8 cellular contexts compared by ENCODE assay signal in the genomic region with DNA sequence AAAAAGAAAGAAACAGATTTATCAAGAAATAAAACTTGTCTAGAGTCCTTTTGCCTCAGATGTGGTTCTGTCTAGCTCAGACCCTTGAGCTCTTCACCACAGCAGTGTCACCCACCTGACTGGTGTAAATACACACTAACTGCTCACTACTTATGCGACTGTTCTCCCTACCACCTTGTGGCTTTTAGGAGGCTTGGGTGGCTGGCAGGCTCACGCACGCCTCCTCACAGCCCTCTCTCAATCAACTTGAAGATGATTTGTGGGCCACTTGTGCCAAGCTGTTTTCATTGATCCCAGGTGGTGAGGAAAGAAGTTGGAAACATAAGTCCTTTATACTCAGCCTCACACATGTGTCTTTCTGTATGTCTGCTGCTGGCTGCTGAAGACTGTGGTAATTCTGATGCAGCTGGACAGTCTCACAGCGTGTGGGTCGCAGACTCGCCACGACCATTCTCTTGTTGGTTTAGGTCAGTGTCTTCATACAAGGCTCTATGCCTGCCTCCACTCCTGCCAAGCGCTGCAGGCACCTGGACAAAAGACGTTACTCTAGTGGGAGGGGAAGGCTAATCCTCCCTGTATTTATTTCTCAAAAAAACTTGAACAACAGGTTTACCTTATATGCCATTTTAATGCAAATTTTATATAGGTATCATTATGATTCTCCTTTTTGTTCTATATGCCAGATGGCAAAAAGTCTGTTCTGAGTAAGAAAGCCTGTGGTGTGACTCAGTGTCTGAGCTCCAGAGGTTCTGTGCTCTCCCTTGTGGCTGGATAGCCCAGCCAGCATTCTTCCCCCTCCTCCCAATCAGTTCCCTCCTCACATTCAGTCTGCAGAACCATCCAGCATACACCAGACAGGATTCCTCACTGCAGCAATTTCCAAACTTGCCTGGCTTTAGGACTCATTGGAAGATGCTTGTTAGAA.
DNase-seq lines count a peak whose midpoint lies in the region; ATAC-seq and TF ChIP-seq lines count a peak whose summit lies in the region.

No MANE protein-coding gene starts in this region.

- peaks cover 34% of the 10 kb centered on the region for H3K4me1 ChIP-seq in colonic mucosa

- H3K36me3 Mint-ChIP-seq in activated CD4-positive, alpha-beta T cell treated with anti-CD3 and anti-CD28 coated beads for 36 hours (ENCODE audit: low read depth) = peaks cover 5% of the 10 kb centered on the region
- no peaks in the 10 kb centered on the region for H3K36me3 Mint-ChIP-seq in nephron (ENCODE audit: low read depth)

- intact Hi-C loops in activated CD4-positive, alpha-beta T cell treated with anti-CD3 and anti-CD28 coated beads for 36 hours (cut with DNase I, micrococcal nuclease) = loop anchor here (1.0 to 5.0 kb wide), 5 partner anchors 23 to 113 kb away; no protein-coding TSS in a partner anchor
- intact Hi-C loops in colonic mucosa (cut with DNase I) = no loop called here

- peaks cover 64% of the 10 kb centered on the region for H3K4me1 Mint-ChIP-seq in activated CD4-positive, alpha-beta T cell treated with anti-CD3 and anti-CD28 coated beads for 36 hours
- H3K4me1 Mint-ChIP-seq in nephron = peaks cover 54% of the 10 kb centered on the region

- no peak overlapping the region for H3K4me3 ChIP-seq in colonic mucosa

- H3K36me3 ChIP-seq in colonic mucosa = no peaks in the 10 kb centered on the region

- peak overlapping the region; percentile 86 for H3K27ac Mint-ChIP-seq in activated CD4-positive, alpha-beta T cell treated with anti-CD3 and anti-CD28 coated beads for 36 hours
- H3K27ac Mint-ChIP-seq in nephron = peak overlapping the region; percentile 62 to 81 (median 74)

- POLR2A ChIA-PET in activated CD4-positive, alpha-beta T cell treated with anti-CD3 and anti-CD28 coated beads for 36 hours (lab: Charles Lee) = interaction anchor here (0.8 to 1.1 kb wide), 3 partner anchors 12 to 115 kb away, joined by 3 to 5 read pairs (median 3); no protein-coding TSS in a partner anchor

- no peaks in the 10 kb centered on the region for H3K27me3 Mint-ChIP-seq in activated CD4-positive, alpha-beta T cell treated with anti-CD3 and anti-CD28 coated beads for 36 hours
- no peaks in the 10 kb centered on the region for H3K27me3 Mint-ChIP-seq in nephron (ENCODE audit: low read depth)

- H3K9me3 ChIP-seq in colonic mucosa = no peaks in the 10 kb centered on the region

- no peaks in the 10 kb centered on the region for H3K27me3 ChIP-seq in colonic mucosa

- peak overlapping the region; percentile 61 for H3K27ac ChIP-seq in colonic mucosa

- TF ChIP-seq CTCF in colonic mucosa (IDR thresholded peaks at IDR 0.05) = no peak
- TF ChIP-seq CTCF in nephron (IDR thresholded peaks at IDR 0.05; ENCODE audit: unreplicated experiment in 3 of 3) = no peak

- peak; percentile 59 for DNase-seq in activated CD4-positive, alpha-beta T cell treated with anti-CD3 and anti-CD28 coated beads for 36 hours
- DNase-seq in activated CD4-positive, alpha-beta T cell treated with anti-CD3 and anti-CD28 coated beads, Interleukin-2, amount 50 U/mL, for 4 hours = no peak
- peak; percentile 39 to 40 for DNase-seq in NCI-H526 (lab: John Stamatoyannopoulos, UW)
- no peak for DNase-seq in colonic mucosa
- DNase-seq in ecto neural progenitor cell (ENCODE audit: low spot score) = no peak
- no peak for DNase-seq in NOMO-1 treated with dmso at 0.1 percent for 144 hours (lab: John Stamatoyannopoulos, UW; ENCODE audit: unreplicated experiment)
- DNase-seq in activated CD4-positive, CD25-positive, alpha-beta regulatory T cell treated with anti-CD3 and anti-CD28 coated beads, Interleukin-2, amount 50 U/mL, for 72 hours = no peak

- ATAC-seq in activated CD4-positive, alpha-beta T cell treated with anti-CD3 and anti-CD28 coated beads for 36 hours = peak; percentile 86

- CTCF ChIA-PET in activated CD4-positive, alpha-beta T cell treated with anti-CD3 and anti-CD28 coated beads for 36 hours (lab: Charles Lee) = interaction anchor here (0.6 to 2.6 kb wide), 10 partner anchors 12 to 116 kb away, joined by 3 to 13 read pairs (median 4); a partner anchor contains a TSS

- peak overlapping the region in 1 of 2 donors; percentile 1 for H3K9ac ChIP-seq in colonic mucosa (ENCODE audit: low read depth in 2 of 2, low read length in 2 of 2)

- H3K4me3 Mint-ChIP-seq in activated CD4-positive, alpha-beta T cell treated with anti-CD3 and anti-CD28 coated beads for 36 hours = no peak overlapping the region
- no peak overlapping the region for H3K4me3 Mint-ChIP-seq in nephron

- no peaks in the 10 kb centered on the region for H3K9me3 Mint-ChIP-seq in activated CD4-positive, alpha-beta T cell treated with anti-CD3 and anti-CD28 coated beads for 36 hours (ENCODE audit: low read depth)
- no peaks in the 10 kb centered on the region for H3K9me3 Mint-ChIP-seq in nephron

Comparison
In these comparisons a context has a peak if more than half of its experiments do, and no peak if none do; other contexts are left out.
1. DNase-seq: peak in activated CD4-positive, alpha-beta T cell treated with anti-CD3 and anti-CD28 coated beads for 36 hours (single experiment) and NCI-H526 (2 of 2); none in activated CD4-positive, alpha-beta T cell treated with anti-CD3 and anti-CD28 coated beads, Interleukin-2, amount 50 U/mL, for 4 hours (0 of 2), colonic mucosa (single experiment), ecto neural progenitor cell (single experiment), NOMO-1 treated with dmso at 0.1 percent for 144 hours (single experiment) and activated CD4-positive, CD25-positive, alpha-beta regulatory T cell treated with anti-CD3 and anti-CD28 coated beads, Interleukin-2, amount 50 U/mL, for 72 hours (single experiment).